Comparison of ENCODE assay signal across 1 cellular context in genomic region chr11:47247502-47247901, GRCh38.
TF ChIP-seq lines count a peak whose summit lies in the region.

No MANE protein-coding gene starts in this region.

TF ChIP-seq in WTC11, 78 proteins besides CTCF, POLR2A, EP300 and RAD21 (continued from another document):
- TF ChIP-seq, protein P1, sequence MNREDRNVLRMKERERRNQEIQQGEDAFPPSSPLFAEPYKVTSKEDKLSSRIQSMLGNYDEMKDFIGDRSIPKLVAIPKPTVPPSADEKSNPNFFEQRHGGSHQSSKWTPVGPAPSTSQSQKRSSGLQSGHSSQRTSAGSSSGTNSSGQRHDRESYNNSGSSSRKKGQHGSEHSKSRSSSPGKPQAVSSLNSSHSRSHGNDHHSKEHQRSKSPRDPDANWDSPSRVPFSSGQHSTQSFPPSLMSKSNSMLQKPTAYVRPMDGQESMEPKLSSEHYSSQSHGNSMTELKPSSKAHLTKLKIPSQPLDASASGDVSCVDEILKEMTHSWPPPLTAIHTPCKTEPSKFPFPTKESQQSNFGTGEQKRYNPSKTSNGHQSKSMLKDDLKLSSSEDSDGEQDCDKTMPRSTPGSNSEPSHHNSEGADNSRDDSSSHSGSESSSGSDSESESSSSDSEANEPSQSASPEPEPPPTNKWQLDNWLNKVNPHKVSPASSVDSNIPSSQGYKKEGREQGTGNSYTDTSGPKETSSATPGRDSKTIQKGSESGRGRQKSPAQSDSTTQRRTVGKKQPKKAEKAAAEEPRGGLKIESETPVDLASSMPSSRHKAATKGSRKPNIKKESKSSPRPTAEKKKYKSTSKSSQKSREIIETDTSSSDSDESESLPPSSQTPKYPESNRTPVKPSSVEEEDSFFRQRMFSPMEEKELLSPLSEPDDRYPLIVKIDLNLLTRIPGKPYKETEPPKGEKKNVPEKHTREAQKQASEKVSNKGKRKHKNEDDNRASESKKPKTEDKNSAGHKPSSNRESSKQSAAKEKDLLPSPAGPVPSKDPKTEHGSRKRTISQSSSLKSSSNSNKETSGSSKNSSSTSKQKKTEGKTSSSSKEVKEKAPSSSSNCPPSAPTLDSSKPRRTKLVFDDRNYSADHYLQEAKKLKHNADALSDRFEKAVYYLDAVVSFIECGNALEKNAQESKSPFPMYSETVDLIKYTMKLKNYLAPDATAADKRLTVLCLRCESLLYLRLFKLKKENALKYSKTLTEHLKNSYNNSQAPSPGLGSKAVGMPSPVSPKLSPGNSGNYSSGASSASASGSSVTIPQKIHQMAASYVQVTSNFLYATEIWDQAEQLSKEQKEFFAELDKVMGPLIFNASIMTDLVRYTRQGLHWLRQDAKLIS (CRISPR knock-in tag; IDR thresholded peaks at IDR 0.05; ENCODE audit: borderline replicate concordance), result no peak
- TF ChIP-seq USF1 (CRISPR knock-in tag; IDR thresholded peaks at IDR 0.05), result no peak
- no peak for TF ChIP-seq PRRX2 (CRISPR knock-in tag; IDR thresholded peaks at IDR 0.05)
- no peak for TF ChIP-seq CREB1 (CRISPR knock-in tag; IDR thresholded peaks at IDR 0.05)
- no peak for TF ChIP-seq ELF4 (CRISPR knock-in tag; IDR thresholded peaks at IDR 0.05; ENCODE audit: low read depth)
- no peak for TF ChIP-seq RORB (CRISPR knock-in tag; IDR thresholded peaks at IDR 0.05)
- TF ChIP-seq ZBTB21 (CRISPR knock-in tag; IDR thresholded peaks at IDR 0.05; ENCODE audit: borderline replicate concordance), result no peak
- TF ChIP-seq FOXJ3 (CRISPR knock-in tag; IDR thresholded peaks at IDR 0.05; ENCODE audit: borderline replicate concordance), result no peak
- no peak for TF ChIP-seq CREM (CRISPR knock-in tag; IDR thresholded peaks at IDR 0.05)
- TF ChIP-seq IRF1 (CRISPR knock-in tag; IDR thresholded peaks at IDR 0.05), result no peak
- no peak for TF ChIP-seq ZNF317 (CRISPR knock-in tag; IDR thresholded peaks at IDR 0.05; ENCODE audit: borderline replicate concordance, low read depth)
- no peak for TF ChIP-seq SOX15 (CRISPR knock-in tag; IDR thresholded peaks at IDR 0.05)
- TF ChIP-seq ATF6 (CRISPR knock-in tag; IDR thresholded peaks at IDR 0.05), result no peak
- TF ChIP-seq, protein P2, sequence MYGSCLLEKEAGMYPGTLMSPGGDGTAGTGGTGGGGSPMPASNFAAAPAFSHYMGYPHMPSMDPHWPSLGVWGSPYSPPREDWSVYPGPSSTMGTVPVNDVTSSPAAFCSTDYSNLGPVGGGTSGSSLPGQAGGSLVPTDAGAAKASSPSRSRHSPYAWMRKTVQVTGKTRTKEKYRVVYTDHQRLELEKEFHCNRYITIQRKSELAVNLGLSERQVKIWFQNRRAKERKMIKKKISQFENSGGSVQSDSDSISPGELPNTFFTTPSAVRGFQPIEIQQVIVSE (CRISPR knock-in tag; IDR thresholded peaks at IDR 0.05; ENCODE audit: borderline replicate concordance), result no peak
- no peak for TF ChIP-seq ESRRA (CRISPR knock-in tag; IDR thresholded peaks at IDR 0.05; ENCODE audit: borderline replicate concordance)
- TF ChIP-seq TP53 (CRISPR knock-in tag; IDR thresholded peaks at IDR 0.05), result no peak
